Comparison of ENCODE assay signal across 8 cellular contexts in genomic region chr17:43832976-43833829, GRCh38. TPM values are rescaled to one million over a fixed set of nuclear protein-coding genes. Genes with fewer than 3 reads are reported as not detected.
DNase-seq lines count a peak whose midpoint lies in the region; ATAC-seq lines count a peak whose summit lies in the region.

MPP3 (minus strand) TSS chr17:43833146; CDS start chr17:43831906, 1,240 bp downstream.

- peak within 1 kb of the TSS; percentile 61 for H3K27ac ChIP-seq in epithelial cell of prostate
- no peak within 1 kb of the TSS for H3K27ac ChIP-seq in mesodermal cell (ENCODE audit: low read depth, low read length, severe bottlenecking)

- peak; percentile 33 for DNase-seq in SKM-1 treated with dmso at 0.1 percent for 144 hours (lab: John Stamatoyannopoulos, UW; ENCODE audit: unreplicated experiment)
- no peak for DNase-seq in SKM-1 (lab: John Stamatoyannopoulos, UW; ENCODE audit: unreplicated experiment)
- DNase-seq in NCI-H526 (lab: John Stamatoyannopoulos, UW): peak; percentile 11 to 78
- peak; percentile 29 for DNase-seq in activated T-cell treated with anti-CD3 and anti-CD28 coated beads for 48 hours (ENCODE audit: low read depth)
- DNase-seq in epithelial cell of prostate (ENCODE audit: low read depth, low spot score): no peak
- DNase-seq in stimulated activated CD8-positive, alpha-beta memory T cell treated with anti-CD3 and anti-CD28 coated beads, Interleukin-4, amount 100 ng/mL, for 48 hours: peak; percentile 39

- no peak for ATAC-seq in GM21786 (IDR thresholded peaks at IDR 0.05; ENCODE audit: unreplicated experiment)

- H3K4me1 ChIP-seq in mesodermal cell (ENCODE audit: control insufficient read depth, insufficient read depth, low read length, poor library complexity, severe bottlenecking): peaks cover 2% of the 10 kb centered on the region

- no peaks in the 10 kb centered on the region for H3K9me3 ChIP-seq in mesodermal cell (ENCODE audit: control insufficient read depth, low read length)

- 1 to 3% methylated on average over 57 to 73 of the region's 87 CpGs for WGBS in mesodermal cell (ENCODE audit: insufficient coverage in 2 of 2), 2 experiments

- H3K36me3 ChIP-seq in mesodermal cell (ENCODE audit: control insufficient read depth, insufficient read depth, low read length): peaks cover 15% of the 10 kb centered on the region

- peak within 1 kb of the TSS; percentile 70 for H3K4me3 ChIP-seq in mesodermal cell (ENCODE audit: extremely low read depth, insufficient read depth, low read length, poor library complexity, severe bottlenecking)

RNA-seq across cellular contexts. Expression of gene MPP3, which starts in this region (rescaled TPM):
- 5.5 TPM for polyA plus RNA-seq in mesodermal cell (2013, experiment 1 of 2)
- polyA plus RNA-seq in mesodermal cell (2013, experiment 2 of 2): 7.1 TPM

Comparison
In these comparisons a context has a peak if more than half of its experiments do, and no peak if none do; other contexts are left out.
1. DNase-seq: peak in SKM-1 treated with dmso at 0.1 percent for 144 hours (single experiment), NCI-H526 (2 of 2), activated T-cell treated with anti-CD3 and anti-CD28 coated beads for 48 hours (single experiment) and stimulated activated CD8-positive, alpha-beta memory T cell treated with anti-CD3 and anti-CD28 coated beads, Interleukin-4, amount 100 ng/mL, for 48 hours (single experiment); none in SKM-1 (single experiment) and epithelial cell of prostate (single experiment).